11 cellular contexts compared by ENCODE assay signal in genomic region chr5:138874771-138875628, GRCh38. TPM values are rescaled to one million over a fixed set of nuclear protein-coding genes. Genes with fewer than 3 reads are reported as not detected.
DNase-seq lines count a peak whose midpoint lies in the region; ATAC-seq lines count a peak whose summit lies in the region.
"Had no signal": no experiment of that assay in that cellular context is flagged by ENCODE, and none has a peak within 500 bp of the region (broad histone marks: within the 10 kb centered on the region; RNA-seq: fewer than 3 reads in every experiment).

TSS of gene LRRTM2 (minus strand) at chr5:138875335. CDS start at chr5:138874911, 424 bp downstream.

- ATAC-seq in esophagus mucosa = peak; percentile 25
- ATAC-seq in GM19463 (IDR thresholded peaks at IDR 0.05; ENCODE audit: unreplicated experiment) = no peak
- ATAC-seq in HG02623 (IDR thresholded peaks at IDR 0.05; ENCODE audit: unreplicated experiment) = no peak
- ATAC-seq in HG03097 (IDR thresholded peaks at IDR 0.05; ENCODE audit: low FRiP score, unreplicated experiment) = no peak

- DNase-seq in C1 segment of cervical spinal cord (lab: John Stamatoyannopoulos, UW) = peak in 11 of 14 donors; percentile 25 to 89 (median 44)
- peak; percentile 79 for DNase-seq in NCI-H82 (lab: John Stamatoyannopoulos, UW)
- peak in 48 of 56 donors; percentile 21 to 90 (median 63) for DNase-seq in nucleus accumbens (lab: John Stamatoyannopoulos, UW)
- no peak for DNase-seq in SKM-1 (lab: John Stamatoyannopoulos, UW; ENCODE audit: unreplicated experiment)
- DNase-seq: activated CD4-positive, alpha-beta T cell treated with anti-CD3 and anti-CD28 coated beads for 1 hour; esophagus squamous epithelium; GF-D8 had no signal

RNA-seq across cellular contexts. Expression of gene LRRTM2, which starts in this region (rescaled TPM):
- 0.20 TPM for total RNA-seq in esophagus mucosa

Comparison
In these comparisons a context has a peak if more than half of its experiments do, and no peak if none do; other contexts are left out.
1. Peak in ATAC-seq in esophagus mucosa; RNA of the gene not detected or under 1 TPM.